12 cellular contexts compared by ENCODE assay signal in the genomic region with DNA sequence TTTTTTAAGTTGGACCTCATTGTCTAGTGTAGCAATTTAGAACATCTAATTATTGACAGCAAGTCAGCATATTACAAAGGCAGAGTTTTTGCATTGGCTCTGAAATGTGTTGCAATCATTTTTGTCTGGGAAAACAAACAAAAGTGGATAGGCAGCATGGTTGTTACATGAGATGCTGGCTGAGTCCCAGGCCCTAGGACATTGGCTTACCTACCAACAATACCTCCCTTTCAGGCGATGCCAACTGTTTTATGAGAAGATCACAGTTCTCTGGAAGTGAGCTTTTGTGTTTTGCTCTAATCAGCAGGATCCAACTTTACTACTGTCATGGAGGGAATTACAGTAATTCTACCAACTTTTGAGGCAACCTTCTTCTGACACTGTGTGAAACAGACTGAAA.
DNase-seq lines count a peak whose midpoint lies in the region; FAIRE-seq and TF ChIP-seq lines count a peak whose summit lies in the region.
"Had no signal": no experiment of that assay in that cellular context is flagged by ENCODE, and none has a peak within 500 bp of the region (broad histone marks: within the 10 kb centered on the region; RNA-seq: fewer than 3 reads in every experiment).

No MANE protein-coding gene starts in this region.

- no peaks in the 10 kb centered on the region; the same call in 1 of the 2 replicates for H3K23me2 ChIP-seq in H1 (ENCODE audit: low read depth, low read length)

- TF ChIP-seq EP300 in H1 (IDR thresholded peaks at IDR 0.05; ENCODE audit: borderline replicate concordance in 1 of 2, low read depth in 2 of 2, low read length in 2 of 2): no peak

- no peaks in the 10 kb centered on the region for H3K9me3 Mint-ChIP-seq in nephron

- WGBS in H1 (ENCODE audit: extremely low coverage in 1 of 2, insufficient coverage in 1 of 2, insufficient read length in 1 of 2, insufficient replicate concordance in 2 of 2, low coverage in 1 of 2, low lambda C conversion rate in 2 of 2, missing lambda C conversion rate in 1 of 2), 2 experiments: 72% methylated on average over 1 of the region's 1 CpG; no CpG with 5 or more reads in 1 of the 2 experiments

- H4K8ac ChIP-seq in H1 (ENCODE audit: extremely low read depth, insufficient read depth, low read length): no peak overlapping the region

- H3K9me3 ChIP-seq in H1 (ENCODE audit: insufficient read depth in 2 of 2, low read depth in 1 of 2, low read length in 1 of 2) (no peaks in the 10 kb centered on the region), uterus (no peaks in the 10 kb centered on the region), vagina (no peaks in the 10 kb centered on the region)
- H3K9me3 ChIP-seq: BE2C had no signal

- no peaks in the 10 kb centered on the region for H3K36me3 Mint-ChIP-seq in nephron (ENCODE audit: low read depth)

- TF ChIP-seq RAD21 in H1 (IDR thresholded peaks at IDR 0.05 in 1 of 2, conservative IDR thresholded peaks at IDR 0.05 in 1 of 2; ENCODE audit: low read depth in 2 of 2, low read length in 2 of 2): no peak

- H3K4me1 ChIP-seq in H1 (replicated peaks in 1 of 4; ENCODE audit: control insufficient read depth in 3 of 4, insufficient read depth in 4 of 4, low read length in 3 of 4) (peaks cover 0 to 13% (median 4%) of the 10 kb centered on the region in 4 experiments; a peak in 3 of 7 replicates), uterus (peaks cover 3 to 4% of the 10 kb centered on the region in 2 donors), vagina (peaks cover 17% of the 10 kb centered on the region)
- H3K4me1 ChIP-seq: BE2C had no signal

- H3K56ac ChIP-seq in H1 (replicated peaks; ENCODE audit: insufficient read length, low read depth, low read length): no peak overlapping the region

- H3K9ac ChIP-seq in H1 (replicated peaks in 1 of 4; ENCODE audit: extremely low read depth in 1 of 4, low read depth in 3 of 4, low read length in 3 of 4): no peak overlapping the region
- H3K9ac ChIP-seq: KMS-11 had no signal

- H3K79me1 ChIP-seq in H1 (ENCODE audit: low read depth, low read length): no peaks in the 10 kb centered on the region

- H2BK5ac ChIP-seq in H1 (ENCODE audit: low read depth, low read length): no peak overlapping the region

- H3K27ac Mint-ChIP-seq in nephron: peak overlapping the region; percentile 1 to 35 (median 34)

- H3K14ac ChIP-seq in H1 (ENCODE audit: insufficient read length): no peak overlapping the region

- no peak overlapping the region for H4K5ac ChIP-seq in H1 (ENCODE audit: insufficient read length, low read depth, low read length)

- no peak for TF ChIP-seq CTCF in H1 (IDR thresholded peaks at IDR 0.05; ENCODE audit: control extremely low read depth in 1 of 3, insufficient read depth in 1 of 3, low read depth in 1 of 3, low read length in 3 of 3)
- no peak for TF ChIP-seq CTCF in nephron (IDR thresholded peaks at IDR 0.05; ENCODE audit: unreplicated experiment in 3 of 3)
- TF ChIP-seq CTCF in uterus (IDR thresholded peaks at IDR 0.05): no peak
- TF ChIP-seq CTCF in vagina (IDR thresholded peaks at IDR 0.05): no peak

- H3K4ac ChIP-seq in H1 (replicated peaks; ENCODE audit: insufficient read length, low read depth, low read length): peak overlapping the region; percentile 35

- H3K27me3 Mint-ChIP-seq in nephron (ENCODE audit: low read depth): no peaks in the 10 kb centered on the region

- POLR2A ChIA-PET in H1 (lab: Charles Lee; ENCODE audit: partially characterized antibody): interaction anchor here (0.6 to 1.1 kb wide), 2 partner anchors 25 to 30 kb away, joined by 3 to 4 read pairs; no protein-coding TSS in a partner anchor

- H2BK12ac ChIP-seq in H1 (ENCODE audit: low read depth, low read length): no peak overlapping the region

- TF ChIP-seq POLR2A in H1 (IDR thresholded peaks at IDR 0.05; ENCODE audit: control extremely low read depth in 1 of 2, low read depth in 2 of 2, low read length in 2 of 2) (no peak), uterus (IDR thresholded peaks at IDR 0.05) (no peak), vagina (IDR thresholded peaks at IDR 0.05) (no peak)

- H3K27ac ChIP-seq in H1 (ENCODE audit: low read depth, low read length) (no peak overlapping the region), uterus (no peak overlapping the region), vagina (no peak overlapping the region)
- H3K27ac ChIP-seq: KMS-11 had no signal

- H3K4me2 ChIP-seq in H1 (ENCODE audit: insufficient read depth in 1 of 2, low read depth in 2 of 2, low read length in 2 of 2): no peak overlapping the region
- H3K4me2 ChIP-seq: KMS-11 had no signal

- H3K27me3 ChIP-seq in H1 (replicated peaks in 1 of 4; ENCODE audit: control insufficient read depth in 3 of 4, extremely low read depth in 1 of 4, insufficient read depth in 3 of 4, low read length in 3 of 4): no peaks in the 10 kb centered on the region
- no peaks in the 10 kb centered on the region for H3K27me3 ChIP-seq in uterus
- H3K27me3 ChIP-seq in vagina: no peaks in the 10 kb centered on the region
- H3K27me3 ChIP-seq: BE2C had no signal

- H2BK15ac ChIP-seq in H1 (ENCODE audit: low read length): no peak overlapping the region

- H3K79me2 ChIP-seq in H1 (ENCODE audit: control insufficient read depth in 1 of 2, insufficient read depth in 2 of 2, low read length in 2 of 2): no peaks in the 10 kb centered on the region

- CTCF ChIA-PET in H1 (lab: Charles Lee; ENCODE audit: partially characterized antibody): no interaction called here

- no peak overlapping the region for H4K91ac ChIP-seq in H1 (replicated peaks; ENCODE audit: insufficient read length, low read length)

- H2BK20ac ChIP-seq in H1 (ENCODE audit: low read length): no peak overlapping the region

- H4K20me1 ChIP-seq in H1 (replicated peaks in 1 of 2; ENCODE audit: control insufficient read depth in 1 of 2, insufficient read depth in 2 of 2, low read length in 2 of 2): no peaks in the 10 kb centered on the region

- peak; percentile 19 for FAIRE-seq in H1 (lab: Jason Lieb, UNC)

- no peak overlapping the region for H2BK120ac ChIP-seq in H1 (replicated peaks; ENCODE audit: low read depth, low read length)

- intact Hi-C loops in uterus (cut with DNase I; ENCODE audit: low total_unique reads) (no loop called here), vagina (cut with DNase I) (no loop called here)

- no peak overlapping the region for H2AFZ ChIP-seq in H1 (ENCODE audit: low read length)

- peak; percentile 51 for DNase-seq in DMS153 (lab: John Stamatoyannopoulos, UW)
- DNase-seq in NCI-H345 treated with DMSO at 0.1 percent for 48 hours (lab: John Stamatoyannopoulos, UW; ENCODE audit: unreplicated experiment): peak; percentile 73
- DNase-seq in H1 (ENCODE audit: low read depth in 1 of 2, low spot score in 2 of 2): no peak
- DNase-seq in uterus: no peak
- no peak for DNase-seq in AG08395 (ENCODE audit: low spot score)
- DNase-seq in stimulated activated CD4-positive, alpha-beta T cell treated with anti-CD3 and anti-CD28 coated beads, Interleukin-4, amount 100 ng/mL, for 4 hours: no peak
- DNase-seq in vagina (ENCODE audit: extremely low spot score in 2 of 2): no peak
- DNase-seq: BE2C, cortex of kidney, OCI-M1 had no signal

- H3K36me3 ChIP-seq in H1 (ENCODE audit: control insufficient read depth in 2 of 4, insufficient read depth in 4 of 4, low read length in 3 of 4) (no peaks in the 10 kb centered on the region), uterus (no peaks in the 10 kb centered on the region), vagina (no peaks in the 10 kb centered on the region)
- H3K36me3 ChIP-seq: BE2C had no signal

- H3K4me3 Mint-ChIP-seq in nephron: no peak overlapping the region

- peaks cover 33% of the 10 kb centered on the region for H3K4me1 Mint-ChIP-seq in nephron

- no peak overlapping the region for H3K18ac ChIP-seq in H1 (ENCODE audit: extremely low read depth, low read length)

- no peak overlapping the region for H2AK5ac ChIP-seq in H1 (ENCODE audit: low read depth, low read length)

- no peak overlapping the region for H3K23ac ChIP-seq in H1 (ENCODE audit: insufficient read length)

- H3K4me3 ChIP-seq in H1 (ENCODE audit: extremely low read depth in 1 of 4, insufficient read depth in 2 of 4, low read depth in 3 of 4, low read length in 4 of 4): no peak overlapping the region
- no peak overlapping the region for H3K4me3 ChIP-seq in uterus
- no peak overlapping the region for H3K4me3 ChIP-seq in vagina

TF ChIP-seq in H1, 55 proteins besides CTCF, POLR2A, EP300 and RAD21 (continues in another document):
- TF ChIP-seq KDM5A (IDR thresholded peaks at IDR 0.05; ENCODE audit: low read length) (no peak), TAF1 (IDR thresholded peaks at IDR 0.05; ENCODE audit: low read depth, low read length) (no peak), KDM4A (IDR thresholded peaks at IDR 0.05; ENCODE audit: low read depth, low read length, severe bottlenecking) (no peak), RXRA (IDR thresholded peaks at IDR 0.05; ENCODE audit: insufficient read depth, low read depth, low read length) (no peak), FOSL1 (IDR thresholded peaks at IDR 0.05; ENCODE audit: insufficient read depth, low read depth, low read length) (no peak)
- TF ChIP-seq, protein P1, sequence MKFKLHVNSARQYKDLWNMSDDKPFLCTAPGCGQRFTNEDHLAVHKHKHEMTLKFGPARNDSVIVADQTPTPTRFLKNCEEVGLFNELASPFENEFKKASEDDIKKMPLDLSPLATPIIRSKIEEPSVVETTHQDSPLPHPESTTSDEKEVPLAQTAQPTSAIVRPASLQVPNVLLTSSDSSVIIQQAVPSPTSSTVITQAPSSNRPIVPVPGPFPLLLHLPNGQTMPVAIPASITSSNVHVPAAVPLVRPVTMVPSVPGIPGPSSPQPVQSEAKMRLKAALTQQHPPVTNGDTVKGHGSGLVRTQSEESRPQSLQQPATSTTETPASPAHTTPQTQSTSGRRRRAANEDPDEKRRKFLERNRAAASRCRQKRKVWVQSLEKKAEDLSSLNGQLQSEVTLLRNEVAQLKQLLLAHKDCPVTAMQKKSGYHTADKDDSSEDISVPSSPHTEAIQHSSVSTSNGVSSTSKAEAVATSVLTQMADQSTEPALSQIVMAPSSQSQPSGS (IDR thresholded peaks at IDR 0.05; ENCODE audit: low read length): no peak

Comparison
In these comparisons a context has a peak if more than half of its experiments do, and no peak if none do; other contexts are left out.
1. DNase-seq: peak in DMS153 (single experiment) and NCI-H345 treated with DMSO at 0.1 percent for 48 hours (single experiment); none in H1 (0 of 2), uterus (0 of 2), AG08395 (single experiment), stimulated activated CD4-positive, alpha-beta T cell treated with anti-CD3 and anti-CD28 coated beads, Interleukin-4, amount 100 ng/mL, for 4 hours (0 of 2) and vagina (0 of 2).